In the genomic region with DNA sequence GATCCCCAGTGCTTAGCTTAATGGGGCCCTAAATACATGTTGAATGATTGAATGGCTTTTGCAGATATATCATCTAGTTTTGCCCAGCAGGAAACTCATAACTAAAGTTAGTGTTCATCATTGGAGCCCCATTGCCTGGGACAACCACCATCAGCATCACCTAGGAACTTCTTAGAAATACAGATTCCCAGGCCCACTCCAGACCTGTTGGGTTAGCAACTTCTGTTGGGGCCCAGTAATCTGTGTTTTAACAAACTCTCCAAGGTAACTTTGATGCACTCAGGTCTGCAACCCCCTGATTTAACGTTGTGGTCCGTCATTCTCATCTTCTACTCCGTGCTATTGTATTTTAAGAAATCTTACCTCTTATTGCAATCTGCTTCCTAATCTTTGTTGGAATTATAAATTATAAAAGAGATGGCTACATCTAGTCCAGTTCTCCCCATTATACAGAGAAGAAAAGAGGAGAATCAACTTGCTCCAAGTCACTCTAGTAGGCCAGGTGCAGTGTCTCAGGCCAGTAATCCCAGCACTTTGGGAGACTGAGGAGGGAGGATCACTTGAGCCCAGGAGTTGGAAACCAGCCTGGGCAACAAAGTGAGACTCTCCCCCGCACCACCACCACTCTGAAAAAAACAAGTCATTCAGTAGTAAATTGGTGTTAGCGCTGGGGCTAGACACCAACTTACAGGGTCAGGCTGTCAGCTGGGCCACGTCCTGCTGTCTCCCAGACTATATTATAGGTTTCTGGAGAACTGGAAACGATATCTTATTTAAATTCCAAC, we compare ENCODE assay signal across 11 cellular contexts. TPM values are rescaled to one million over a fixed set of nuclear protein-coding genes. Genes with fewer than 3 reads are reported as not detected.
DNase-seq lines count a peak whose midpoint lies in the region; ATAC-seq and TF ChIP-seq lines count a peak whose summit lies in the region.
"Had no signal": no experiment of that assay in that cellular context is flagged by ENCODE, and none has a peak within 500 bp of the region (broad histone marks: within the 10 kb centered on the region; RNA-seq: fewer than 3 reads in every experiment).

No MANE protein-coding gene starts in this region.

- H3K27ac Mint-ChIP-seq in progenitor cell of endocrine pancreas, result peak overlapping the region; percentile 45

- no peaks in the 10 kb centered on the region for H3K79me2 ChIP-seq in OCI-LY1 (ENCODE audit: insufficient read depth, low read length)

- H3K4me3 Mint-ChIP-seq in progenitor cell of endocrine pancreas (ENCODE audit: low read depth), result peak overlapping the region; percentile 29

- H3K9ac ChIP-seq in OCI-LY1 (ENCODE audit: low read length), result no peak overlapping the region; the same call in 1 of the 2 replicates

- no peak overlapping the region for H2AFZ ChIP-seq in OCI-LY1 (ENCODE audit: low read length)

- no peaks in the 10 kb centered on the region for H3K36me3 ChIP-seq in OCI-LY1 (ENCODE audit: insufficient read depth, low read length)
- H3K36me3 ChIP-seq: brain microvascular endothelial cell had no signal

- H3K4me2 ChIP-seq in OCI-LY1 (ENCODE audit: low read length), result peak overlapping the region; percentile 65

- H3K4me1 ChIP-seq in OCI-LY1 (ENCODE audit: insufficient read depth, low read length, severe bottlenecking), result peaks cover 8% of the 10 kb centered on the region

- no peaks in the 10 kb centered on the region for H3K9me3 Mint-ChIP-seq in progenitor cell of endocrine pancreas (ENCODE audit: low read depth)

- no peaks in the 10 kb centered on the region for H3K9me3 ChIP-seq in OCI-LY1 (ENCODE audit: low read length)

- no peaks in the 10 kb centered on the region for H3F3A ChIP-seq in OCI-LY1 (ENCODE audit: insufficient read depth, low read length)

- H3K27me3 Mint-ChIP-seq in progenitor cell of endocrine pancreas, result no peaks in the 10 kb centered on the region

- peak overlapping the region; percentile 50 for H3K4me3 ChIP-seq in GM12875 (ENCODE audit: low read depth, low read length)
- H3K4me3 ChIP-seq in OCI-LY1 (ENCODE audit: low read depth, low read length, poor library complexity, severe bottlenecking), result peak overlapping the region; percentile 56
- peak overlapping the region; percentile 67 for H3K4me3 ChIP-seq in fibroblast of mammary gland (ENCODE audit: control insufficient read depth, low read depth, low read length)

- H3K4me1 Mint-ChIP-seq in progenitor cell of endocrine pancreas (ENCODE audit: low read depth), result peaks cover 55% of the 10 kb centered on the region

- no peaks in the 10 kb centered on the region for H4K20me1 ChIP-seq in OCI-LY1 (ENCODE audit: insufficient read depth, low read length)

- H3K9me2 ChIP-seq in OCI-LY1 (ENCODE audit: low read depth, low read length), result no peaks in the 10 kb centered on the region

- no peaks in the 10 kb centered on the region for H3K27me3 ChIP-seq in OCI-LY1 (ENCODE audit: insufficient read depth, low read length)
- H3K27me3 ChIP-seq: brain microvascular endothelial cell had no signal

- peaks cover 7% of the 10 kb centered on the region for H3K36me3 Mint-ChIP-seq in progenitor cell of endocrine pancreas (ENCODE audit: insufficient read depth)

- ATAC-seq in SK-N-SH treated with all-trans-retinoic acid at 6 μM for 48 hours (no peak), GM18867 (IDR thresholded peaks at IDR 0.05; ENCODE audit: unreplicated experiment) (no peak), HG03097 (IDR thresholded peaks at IDR 0.05; ENCODE audit: low FRiP score, unreplicated experiment) (no peak)
- ATAC-seq: HCT116 had no signal

- DNase-seq in fibroblast of mammary gland (ENCODE audit: low read depth), result no peak
- DNase-seq in progenitor cell of endocrine pancreas (ENCODE audit: low spot score, unreplicated experiment), result no peak
- DNase-seq in activated gamma-delta T cell (lab: John Stamatoyannopoulos, UW), result no peak
- DNase-seq: brain microvascular endothelial cell, kidney glomerular epithelial cell had no signal

- no peak for TF ChIP-seq CTCF in GM12875 (IDR thresholded peaks at IDR 0.05; ENCODE audit: borderline replicate concordance, insufficient read depth, low read depth, low read length)
- TF ChIP-seq CTCF in OCI-LY1 (IDR thresholded peaks at IDR 0.05; ENCODE audit: low read length), result no peak
- TF ChIP-seq CTCF in fibroblast of mammary gland (conservative IDR thresholded peaks at IDR 0.05; ENCODE audit: control insufficient read depth, insufficient read depth, low read depth, low read length), result no peak
- no peak for TF ChIP-seq CTCF in progenitor cell of endocrine pancreas (IDR thresholded peaks at IDR 0.05; ENCODE audit: unreplicated experiment)

- H3K27ac ChIP-seq in OCI-LY1 (ENCODE audit: low read depth, low read length, poor library complexity, severe bottlenecking), result no peak overlapping the region
- H3K27ac ChIP-seq: brain microvascular endothelial cell had no signal

TF ChIP-seq in SK-N-SH treated with all-trans-retinoic acid at 6 μM for 48 hours, 23 proteins besides CTCF, POLR2A, EP300 and RAD21:
- no peak for TF ChIP-seq ZC3H10 (CRISPR knock-in tag; IDR thresholded peaks at IDR 0.05)
- TF ChIP-seq ZNF565 (CRISPR knock-in tag; conservative IDR thresholded peaks at IDR 0.05; ENCODE audit: low read depth), result no peak
- no peak for TF ChIP-seq BACH2 (CRISPR knock-in tag; IDR thresholded peaks at IDR 0.05; ENCODE audit: borderline replicate concordance)
- no peak for TF ChIP-seq RARB (CRISPR knock-in tag; IDR thresholded peaks at IDR 0.05)
- TF ChIP-seq OSR1 (CRISPR knock-in tag; IDR thresholded peaks at IDR 0.05), result no peak
- no peak for TF ChIP-seq TOX (CRISPR knock-in tag; IDR thresholded peaks at IDR 0.05; ENCODE audit: borderline replicate concordance)
- TF ChIP-seq ZFP3 (CRISPR knock-in tag; IDR thresholded peaks at IDR 0.05), result no peak
- no peak for TF ChIP-seq ARNTL (CRISPR knock-in tag; IDR thresholded peaks at IDR 0.05; ENCODE audit: borderline replicate concordance, low read depth)
- TF ChIP-seq ZNF8 (CRISPR knock-in tag; IDR thresholded peaks at IDR 0.05), result no peak
- TF ChIP-seq PPARA (CRISPR knock-in tag; IDR thresholded peaks at IDR 0.05; ENCODE audit: borderline replicate concordance), result no peak
- no peak for TF ChIP-seq ZFP30 (CRISPR knock-in tag; IDR thresholded peaks at IDR 0.05)
- TF ChIP-seq, protein P1, sequence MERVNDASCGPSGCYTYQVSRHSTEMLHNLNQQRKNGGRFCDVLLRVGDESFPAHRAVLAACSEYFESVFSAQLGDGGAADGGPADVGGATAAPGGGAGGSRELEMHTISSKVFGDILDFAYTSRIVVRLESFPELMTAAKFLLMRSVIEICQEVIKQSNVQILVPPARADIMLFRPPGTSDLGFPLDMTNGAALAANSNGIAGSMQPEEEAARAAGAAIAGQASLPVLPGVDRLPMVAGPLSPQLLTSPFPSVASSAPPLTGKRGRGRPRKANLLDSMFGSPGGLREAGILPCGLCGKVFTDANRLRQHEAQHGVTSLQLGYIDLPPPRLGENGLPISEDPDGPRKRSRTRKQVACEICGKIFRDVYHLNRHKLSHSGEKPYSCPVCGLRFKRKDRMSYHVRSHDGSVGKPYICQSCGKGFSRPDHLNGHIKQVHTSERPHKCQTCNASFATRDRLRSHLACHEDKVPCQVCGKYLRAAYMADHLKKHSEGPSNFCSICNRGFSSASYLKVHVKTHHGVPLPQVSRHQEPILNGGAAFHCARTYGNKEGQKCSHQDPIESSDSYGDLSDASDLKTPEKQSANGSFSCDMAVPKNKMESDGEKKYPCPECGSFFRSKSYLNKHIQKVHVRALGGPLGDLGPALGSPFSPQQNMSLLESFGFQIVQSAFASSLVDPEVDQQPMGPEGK (CRISPR knock-in tag; IDR thresholded peaks at IDR 0.05; ENCODE audit: borderline replicate concordance), result no peak
- TF ChIP-seq ISL1 (CRISPR knock-in tag; IDR thresholded peaks at IDR 0.05), result no peak
- TF ChIP-seq ESRRG (CRISPR knock-in tag; IDR thresholded peaks at IDR 0.05), result no peak
- TF ChIP-seq ZNF70 (CRISPR knock-in tag; IDR thresholded peaks at IDR 0.05), result no peak
- TF ChIP-seq CSDC2 (CRISPR knock-in tag; IDR thresholded peaks at IDR 0.05), result no peak
- TF ChIP-seq TCF4 (CRISPR knock-in tag; IDR thresholded peaks at IDR 0.05; ENCODE audit: borderline replicate concordance), result no peak
- no peak for TF ChIP-seq SNAI2 (CRISPR knock-in tag; IDR thresholded peaks at IDR 0.05)
- TF ChIP-seq, protein P2, sequence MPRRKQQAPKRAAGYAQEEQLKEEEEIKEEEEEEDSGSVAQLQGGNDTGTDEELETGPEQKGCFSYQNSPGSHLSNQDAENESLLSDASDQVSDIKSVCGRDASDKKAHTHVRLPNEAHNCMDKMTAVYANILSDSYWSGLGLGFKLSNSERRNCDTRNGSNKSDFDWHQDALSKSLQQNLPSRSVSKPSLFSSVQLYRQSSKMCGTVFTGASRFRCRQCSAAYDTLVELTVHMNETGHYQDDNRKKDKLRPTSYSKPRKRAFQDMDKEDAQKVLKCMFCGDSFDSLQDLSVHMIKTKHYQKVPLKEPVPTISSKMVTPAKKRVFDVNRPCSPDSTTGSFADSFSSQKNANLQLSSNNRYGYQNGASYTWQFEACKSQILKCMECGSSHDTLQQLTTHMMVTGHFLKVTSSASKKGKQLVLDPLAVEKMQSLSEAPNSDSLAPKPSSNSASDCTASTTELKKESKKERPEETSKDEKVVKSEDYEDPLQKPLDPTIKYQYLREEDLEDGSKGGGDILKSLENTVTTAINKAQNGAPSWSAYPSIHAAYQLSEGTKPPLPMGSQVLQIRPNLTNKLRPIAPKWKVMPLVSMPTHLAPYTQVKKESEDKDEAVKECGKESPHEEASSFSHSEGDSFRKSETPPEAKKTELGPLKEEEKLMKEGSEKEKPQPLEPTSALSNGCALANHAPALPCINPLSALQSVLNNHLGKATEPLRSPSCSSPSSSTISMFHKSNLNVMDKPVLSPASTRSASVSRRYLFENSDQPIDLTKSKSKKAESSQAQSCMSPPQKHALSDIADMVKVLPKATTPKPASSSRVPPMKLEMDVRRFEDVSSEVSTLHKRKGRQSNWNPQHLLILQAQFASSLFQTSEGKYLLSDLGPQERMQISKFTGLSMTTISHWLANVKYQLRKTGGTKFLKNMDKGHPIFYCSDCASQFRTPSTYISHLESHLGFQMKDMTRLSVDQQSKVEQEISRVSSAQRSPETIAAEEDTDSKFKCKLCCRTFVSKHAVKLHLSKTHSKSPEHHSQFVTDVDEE (CRISPR knock-in tag; IDR thresholded peaks at IDR 0.05), result no peak

RNA-seq across cellular contexts. Expression of a gene that starts 13.7 kb away (rescaled TPM):
- 124 and 137 TPM in 2 replicates for total RNA-seq in progenitor cell of endocrine pancreas
